In genomic region chr18:21330122-21330701, GRCh38 we compare ENCODE assay signal across 11 cellular contexts.
A peak's percentile ranks its signal among the peaks of the same experiment; 100 is the strongest.
DNase-seq lines count a peak whose midpoint lies in the region; ATAC-seq, FAIRE-seq and TF ChIP-seq lines count a peak whose summit lies in the region.
"Had no signal": no experiment of that assay in that cellular context is flagged by ENCODE, and none has a peak within 500 bp of the region (broad histone marks: within the 10 kb centered on the region; RNA-seq: fewer than 3 reads in every experiment).

No MANE protein-coding gene starts in this region.

- H3K4me1 ChIP-seq in A549, result peaks cover 20% of the 10 kb centered on the region
- peaks cover 3 to 19% (median 12%) of the 10 kb centered on the region in 4 donors for H3K4me1 ChIP-seq in liver (ENCODE audit: control insufficient read depth in 4 of 4, insufficient read depth in 4 of 4, low read length in 3 of 4)

- H3K9ac ChIP-seq in liver (ENCODE audit: low read depth in 1 of 2, low read length in 2 of 2), result no peak overlapping the region

- no peaks in the 10 kb centered on the region for H3K4me1 Mint-ChIP-seq in immature natural killer cell

- H3K4me2 ChIP-seq in A549, result peak overlapping the region; percentile 61

- FAIRE-seq in A549 (lab: Jason Lieb, UNC) (no peak), HTR-8/SVneo (lab: Jason Lieb, UNC) (peak; percentile 75)
- FAIRE-seq: H1 had no signal

- TF ChIP-seq CTCF in A549 (IDR thresholded peaks at IDR 0.05), result no peak
- TF ChIP-seq CTCF in liver (IDR thresholded peaks at IDR 0.05; ENCODE audit: low read depth, low read length, missing input control), result no peak

- H3K9me3 Mint-ChIP-seq in immature natural killer cell, result peaks cover 0 to 5% (median 0%) of the 10 kb centered on the region in 6 donors

- peaks cover 0 to 1% (median 0%) of the 10 kb centered on the region in 4 donors for H3K36me3 ChIP-seq in liver (ENCODE audit: control insufficient read depth in 4 of 4, insufficient read depth in 3 of 4, low read depth in 1 of 4, low read length in 3 of 4)

- H3K27me3 ChIP-seq in liver (ENCODE audit: control insufficient read depth in 4 of 4, insufficient read depth in 4 of 4, low read length in 3 of 4), result no peaks in the 10 kb centered on the region

- TF ChIP-seq POLR2A in A549 (IDR thresholded peaks at IDR 0.05; ENCODE audit: low read length), result no peak

- no peak for TF ChIP-seq RAD21 in A549 (conservative IDR thresholded peaks at IDR 0.05 in 1 of 2, IDR thresholded peaks at IDR 0.05 in 1 of 2)
- TF ChIP-seq RAD21 in liver (IDR thresholded peaks at IDR 0.05), result peak; percentile 66 to 76

- H3K4me3 ChIP-seq in A549 (no peak overlapping the region), liver (ENCODE audit: low read depth in 1 of 3, low read length in 3 of 3) (no peak overlapping the region)
- H3K4me3 ChIP-seq: skin epidermis had no signal

- POLR2A ChIA-PET in A549 (lab: Yijun Ruan, JAX), result interaction anchor here (0.7 kb wide), 1 partner anchor 15 kb away, joined by 3 read pairs; no protein-coding TSS in a partner anchor

- DNase-seq in A549 (ENCODE audit: low read depth in 1 of 2, low spot score in 1 of 2) (peak; percentile 9 to 62), HTR-8/SVneo (ENCODE audit: insufficient read length, low spot score) (peak; percentile 72), dermis blood vessel endothelial cell (peak; percentile 73), activated T-cell treated with anti-CD3 and anti-CD28 coated beads for 4 hours (no peak), NCI-H526 (lab: John Stamatoyannopoulos, UW) (no peak), immature natural killer cell (no peak)
- no peak for DNase-seq in activated CD4-positive, alpha-beta T cell treated with anti-CD3 and anti-CD28 coated beads, Interleukin-2, amount 50 U/mL, for 48 hours
- DNase-seq: anterior cingulate cortex had no signal

- H3K4me3 Mint-ChIP-seq in immature natural killer cell, result no peak overlapping the region

- WGBS in A549 (ENCODE audit: missing lambda C conversion rate), result 8% methylated on average over 6 of the region's 6 CpGs
- 21% methylated on average over 6 of the region's 6 CpGs for WGBS in liver

- peak; percentile 73 to 75; a peak in 5 of 6 replicates for ATAC-seq in A549

- H3K27me3 Mint-ChIP-seq in immature natural killer cell (ENCODE audit: low read depth in 3 of 3), result peaks cover 0 to 7% (median 2%) of the 10 kb centered on the region in 3 donors

- H3K27ac ChIP-seq in A549 (peak overlapping the region; percentile 67 to 78), liver (ENCODE audit: low read depth in 1 of 2, low read length in 2 of 2) (peak overlapping the region; percentile 39 to 87)
- H3K27ac ChIP-seq: skin epidermis had no signal

- TF ChIP-seq EP300 in A549 (IDR thresholded peaks at IDR 0.05), result no peak

- no peaks in the 10 kb centered on the region for H3K36me3 Mint-ChIP-seq in immature natural killer cell

- CTCF ChIA-PET in A549 (lab: Yijun Ruan, JAX), result no interaction called here

- H3K9me3 ChIP-seq in A549 (no peaks in the 10 kb centered on the region), liver (ENCODE audit: control insufficient read depth in 4 of 4, low read length in 3 of 4) (no peaks in the 10 kb centered on the region)

- no peak overlapping the region for H3K27ac Mint-ChIP-seq in immature natural killer cell

TF ChIP-seq in A549, 52 proteins besides CTCF, POLR2A, EP300 and RAD21:
- TF ChIP-seq RNF2 (IDR thresholded peaks at IDR 0.05; ENCODE audit: borderline replicate concordance, low read depth), result no peak
- TF ChIP-seq HDAC2 (IDR thresholded peaks at IDR 0.05), result no peak
- no peak for TF ChIP-seq GATA3 (IDR thresholded peaks at IDR 0.05; ENCODE audit: borderline replicate concordance)
- no peak for TF ChIP-seq KDM5A (IDR thresholded peaks at IDR 0.05)
TF ChIP-seq in A549: peak in this region for 0.

TF ChIP-seq in liver, 16 proteins besides CTCF, POLR2A, EP300 and RAD21:
- TF ChIP-seq EGR1 (IDR thresholded peaks at IDR 0.05; ENCODE audit: low read depth in 2 of 2) (peak in 1 of 2 donors; percentile 58), ZBTB33 (IDR thresholded peaks at IDR 0.05) (peak; percentile 94), TAF1 (conservative IDR thresholded peaks at IDR 0.05) (peak; percentile 50), MAX (IDR thresholded peaks at IDR 0.05) (peak; percentile 94), GABPA (IDR thresholded peaks at IDR 0.05 in 1 of 2, conservative IDR thresholded peaks at IDR 0.05 in 1 of 2) (no peak), SP1 (IDR thresholded peaks at IDR 0.05) (peak; percentile 99), JUND (IDR thresholded peaks at IDR 0.05) (peak; percentile 89 to 90), FOXA1 (IDR thresholded peaks at IDR 0.05) (peak; percentile 87), YY1 (IDR thresholded peaks at IDR 0.05) (peak; percentile 77), REST (IDR thresholded peaks at IDR 0.05) (peak; percentile 74), HNF4G (IDR thresholded peaks at IDR 0.05) (peak; percentile 83), FOXA2 (IDR thresholded peaks at IDR 0.05) (peak; percentile 89), RXRA (IDR thresholded peaks at IDR 0.05) (peak; percentile 100), ATF3 (IDR thresholded peaks at IDR 0.05) (peak; percentile 86), NR2F2 (IDR thresholded peaks at IDR 0.05) (peak; percentile 54), HNF4A (conservative IDR thresholded peaks at IDR 0.05) (peak; percentile 89 to 90)
TF ChIP-seq in liver: peak in this region for 15.

Comparison
In these comparisons a context has a peak if more than half of its experiments do, and no peak if none do; other contexts are left out.
1. DNase-seq: peak in A549 (2 of 2), HTR-8/SVneo (single experiment) and dermis blood vessel endothelial cell (single experiment); none in activated T-cell treated with anti-CD3 and anti-CD28 coated beads for 4 hours (single experiment), activated CD4-positive, alpha-beta T cell treated with anti-CD3 and anti-CD28 coated beads, Interleukin-2, amount 50 U/mL, for 48 hours (0 of 2), NCI-H526 (0 of 2) and immature natural killer cell (0 of 3).